In genomic region chr17:61843435-61843834, GRCh38 we compare ENCODE assay signal across 21 cellular contexts. TPM values are rescaled to one million over a fixed set of nuclear protein-coding genes. Genes with fewer than 3 reads are reported as not detected.
DNase-seq lines count a peak whose midpoint lies in the region; ATAC-seq, FAIRE-seq and TF ChIP-seq lines count a peak whose summit lies in the region.
"Had no signal": no experiment of that assay in that cellular context is flagged by ENCODE, and none has a peak within 500 bp of the region (broad histone marks: within the 10 kb centered on the region; RNA-seq: fewer than 3 reads in every experiment).

No MANE protein-coding gene starts in this region.

- H3K36me3 ChIP-seq in K562 (ENCODE audit: control insufficient read depth, insufficient read depth, low read length) (peaks cover 40% of the 10 kb centered on the region; the same call in 2 of the 3 replicates), esophagus squamous epithelium (no peaks in the 10 kb centered on the region)

- no peaks in the 10 kb centered on the region for H3K4me1 ChIP-seq in K562 (replicated peaks in 1 of 2; ENCODE audit: control insufficient read depth in 2 of 2, insufficient read depth in 2 of 2, low read length in 2 of 2)
- no peaks in the 10 kb centered on the region for H3K4me1 ChIP-seq in esophagus squamous epithelium
- H3K4me1 ChIP-seq: A549; BLaER1 treated with 17β-estradiol and CSF1 and Interleukin-3, amounts not matched to agents 10 nM and 100 nM; Caco-2 had no signal

- H3K4me1 Mint-ChIP-seq in effector memory CD8-positive, alpha-beta T cell (ENCODE audit: low read depth in 2 of 2) = no peaks in the 10 kb centered on the region
- H3K4me1 Mint-ChIP-seq: B cell had no signal

- in situ Hi-C loops in K562 (cut with MboI) = loop anchor here (10.0 kb wide), 1 partner anchor 419 kb away; no protein-coding TSS in a partner anchor

- H3K79me2 ChIP-seq in K562 (ENCODE audit: control insufficient read depth, insufficient read depth, low read length) = no peaks in the 10 kb centered on the region

- no peak overlapping the region for H3K4me3 Mint-ChIP-seq in effector memory CD8-positive, alpha-beta T cell
- H3K4me3 Mint-ChIP-seq: B cell; CD4-positive, alpha-beta T cell; CD8-positive, alpha-beta T cell had no signal

- H3K9me3 ChIP-seq in K562 (replicated peaks; ENCODE audit: control insufficient read depth, insufficient read depth, low read depth, low read length) (no peaks in the 10 kb centered on the region), esophagus squamous epithelium (no peaks in the 10 kb centered on the region)
- H3K9me3 ChIP-seq: A549; BLaER1 treated with 17β-estradiol and CSF1 and Interleukin-3, amounts not matched to agents 10 nM and 100 nM; Caco-2 had no signal

- TF ChIP-seq RAD21 in K562 (CRISPR knock-in tag; conservative IDR thresholded peaks at IDR 0.05 in 1 of 2, IDR thresholded peaks at IDR 0.05 in 1 of 2) = no peak

- TF ChIP-seq EP300 in K562 (IDR thresholded peaks at IDR 0.05; ENCODE audit: low read length) = no peak

- CTCF ChIA-PET in K562 (lab: Yijun Ruan, JAX; ENCODE audit: low intra/inter-chr PET ratio) = no interaction called here

- H3K27me3 Mint-ChIP-seq in effector memory CD8-positive, alpha-beta T cell = no peaks in the 10 kb centered on the region
- H3K27me3 Mint-ChIP-seq: B cell; CD4-positive, alpha-beta T cell had no signal

- TF ChIP-seq POLR2A in H54 (IDR thresholded peaks at IDR 0.05; ENCODE audit: low read depth, low read length) (no peak), K562 (conservative IDR thresholded peaks at IDR 0.05) (no peak), esophagus squamous epithelium (IDR thresholded peaks at IDR 0.05) (no peak)

- H3K27me3 ChIP-seq in K562 (ENCODE audit: control insufficient read depth in 2 of 2, insufficient read depth in 2 of 2, low read length in 2 of 2) (no peaks in the 10 kb centered on the region), esophagus squamous epithelium (no peaks in the 10 kb centered on the region)
- H3K27me3 ChIP-seq: BLaER1 treated with 17β-estradiol and CSF1 and Interleukin-3, amounts not matched to agents 10 nM and 100 nM had no signal

- POLR2A ChIA-PET in K562 (lab: Yijun Ruan, JAX) = interaction anchor here (1.0 kb wide), 1 partner anchor 18 kb away, joined by 3 read pairs; no protein-coding TSS in a partner anchor

- H3K9me3 Mint-ChIP-seq in effector memory CD8-positive, alpha-beta T cell = no peaks in the 10 kb centered on the region
- H3K9me3 Mint-ChIP-seq: CD4-positive, alpha-beta T cell; CD8-positive, alpha-beta T cell had no signal

- intact Hi-C loops in K562 (cut with micrococcal nuclease) (no loop called here), esophagus squamous epithelium (cut with DNase I) (no loop called here)

- no peaks in the 10 kb centered on the region for H3K36me3 Mint-ChIP-seq in effector memory CD8-positive, alpha-beta T cell (ENCODE audit: insufficient read depth)
- H3K36me3 Mint-ChIP-seq: CD8-positive, alpha-beta T cell had no signal

- DNase-seq in H54 (ENCODE audit: insufficient read length, low spot score) (no peak), K562 (ENCODE audit: extremely low read depth in 1 of 4, low spot score in 3 of 4) (no peak), esophagus squamous epithelium (lab: John Stamatoyannopoulos, UW) (no peak)
- DNase-seq in effector memory CD8-positive, alpha-beta T cell = no peak
- DNase-seq: AML-193; Caco-2; Calu3; CD4-positive, alpha-beta T cell; CD8-positive, alpha-beta T cell; DMS79 treated with DMSO at 0.1 percent for 48 hours; GF-D8 had no signal

- H3K4me3 ChIP-seq in K562 = no peak overlapping the region
- H3K4me3 ChIP-seq in esophagus squamous epithelium = no peak overlapping the region
- H3K4me3 ChIP-seq: A549; BLaER1 treated with 17β-estradiol and CSF1 and Interleukin-3, amounts not matched to agents 10 nM and 100 nM had no signal

- no peak for ATAC-seq in K562
- ATAC-seq in effector memory CD8-positive, alpha-beta T cell (replicated peaks) = no peak
- ATAC-seq: A549; CD8-positive, alpha-beta T cell had no signal

- H3K27ac ChIP-seq in K562 (ENCODE audit: extremely low read depth, low read depth, low read length) (no peak overlapping the region), esophagus squamous epithelium (no peak overlapping the region)
- H3K27ac ChIP-seq: 22Rv1; A549; BLaER1 treated with 17β-estradiol and CSF1 and Interleukin-3, amounts not matched to agents 10 nM and 100 nM; C4-2B had no signal

- BruUV-seq in K562 (replicated peaks; lab: Mats Ljungman, UMichigan) = no TSS peak

- H3K4me2 ChIP-seq in K562 (ENCODE audit: insufficient read depth, low read length) = no peak overlapping the region
- H3K4me2 ChIP-seq: A549; BLaER1 treated with 17β-estradiol and CSF1 and Interleukin-3, amounts not matched to agents 10 nM and 100 nM had no signal

- no peaks in the 10 kb centered on the region for H3K9me1 ChIP-seq in K562 (ENCODE audit: control insufficient read depth, insufficient read depth, low read length)

- WGBS in K562 (ENCODE audit: insufficient coverage, low coverage, missing lambda C conversion rate) = 76% methylated on average over 1 of the region's 1 CpG
- WGBS in esophagus squamous epithelium, 2 donors = 92 to 100% methylated on average over 1 of the region's 1 CpG

- FAIRE-seq in H54 (lab: Jason Lieb, UNC) = peak; percentile 57
- no peak for FAIRE-seq in K562 (lab: Jason Lieb, UNC)
- FAIRE-seq: A549, D721Med, G401.6, GM12892, GM18507 had no signal

- H2AFZ ChIP-seq in K562 (ENCODE audit: low read depth, low read length) = no peak overlapping the region

- H3K9ac ChIP-seq in K562 (ENCODE audit: insufficient read depth in 1 of 2, low read depth in 2 of 2, low read length in 2 of 2) = no peak overlapping the region
- H3K9ac ChIP-seq: BLaER1 treated with 17β-estradiol and CSF1 and Interleukin-3, amounts not matched to agents 10 nM and 100 nM had no signal

- peak overlapping the region in 1 of 2 donors; percentile 2 for H3K27ac Mint-ChIP-seq in effector memory CD8-positive, alpha-beta T cell
- H3K27ac Mint-ChIP-seq: B cell; CD4-positive, alpha-beta T cell; CD8-positive, alpha-beta T cell had no signal

- TF ChIP-seq CTCF in K562 (IDR thresholded peaks at IDR 0.05 in 2 of 3, conservative IDR thresholded peaks at IDR 0.05 in 1 of 3; ENCODE audit: insufficient read depth in 2 of 3, low read depth in 1 of 3, low read length in 3 of 3) = no peak
- TF ChIP-seq CTCF in subcutaneous adipose tissue (IDR thresholded peaks at IDR 0.05; ENCODE audit: low read depth) = peak; percentile 51
- TF ChIP-seq CTCF in esophagus squamous epithelium (IDR thresholded peaks at IDR 0.05) = no peak

- H4K20me1 ChIP-seq in K562 (replicated peaks; ENCODE audit: control insufficient read depth, insufficient read depth, low read length) = no peaks in the 10 kb centered on the region

TF ChIP-seq in K562, 482 proteins besides CTCF, POLR2A, EP300 and RAD21 (continues in another document):
- TF ChIP-seq ZBTB11 (CRISPR knock-in tag; IDR thresholded peaks at IDR 0.05) (peak in 1 of 3 experiments; percentile 95; a peak in 2 of 6 replicates), NR3C1 (CRISPR knock-in tag; IDR thresholded peaks at IDR 0.05) (no peak), SNRNP70 (optimal IDR thresholded peaks at IDR 0.05; ENCODE audit: low read depth, low read length) (no peak)

RNA-seq across cellular contexts. Expression of gene BRIP1, which starts 19.9 kb away (rescaled TPM):
- 43.6 and 131 TPM in 2 replicates for total RNA-seq in K562 (2011; cell fraction: chromatin; rRNA removed; ENCODE audit: low replicate concordance)
- total RNA-seq in K562 (2011; cell fraction: nucleolus; rRNA removed) = 15.2 and 23.4 TPM in 2 replicates
- total RNA-seq in K562 (2011; cell fraction: nucleoplasm; rRNA removed) = 46.1 and 76.3 TPM in 2 replicates
- total RNA-seq in K562 (2014; rRNA removed) (10.3 and 11.0 TPM in 2 replicates), K562 (2014; rRNA removed; fragmentation: Illumina TruSeq; extraction: Trizol) (16.8 and 18.6 TPM in 2 replicates), K562 (2015; rRNA removed; fragmentation: Illumina TruSeq; extraction: Trizol) (14.9 and 17.5 TPM in 2 replicates), K562 (2021) (9.7 and 11.7 TPM in 2 replicates), subcutaneous adipose tissue (1 to 10 TPM in 2 of 4 donors, under 1 TPM in 2; 0.33 to 1.1 (median 0.98) TPM), esophagus squamous epithelium (1 to 10 TPM; 1.6 to 7.0 (median 3.2) TPM)
- polyA plus RNA-seq in K562 (2011; rRNA removed) (14.4 and 17.4 TPM in 2 replicates), K562 (2014; fragmentation: Illumina TruSeq; extraction: Trizol) (10.1 and 10.3 TPM in 2 replicates), K562 (2014; fragmentation: Nextera tagmentation; extraction: Ambion mirVana) (1 to 10 TPM; 2.4 to 3.6 TPM), K562 (2014; rRNA removed) (9.1 and 11.2 TPM in 2 replicates)
- polyA plus RNA-seq in K562 (2011; cell fraction: cytosol; rRNA removed) = 1.9 and 5.6 TPM in 2 replicates
- 11.9 and 18.2 TPM in 2 replicates for polyA plus RNA-seq in K562 (2011; cell fraction: nucleus; rRNA removed)
- 5.3 and 6.3 TPM in 2 replicates for polyA plus RNA-seq in K562 (2012)
- polyA minus RNA-seq in K562 (2011; rRNA and poly(A)+ RNA removed) = 55.1 and 57.7 TPM in 2 replicates
- 7.3 and 9.8 TPM in 2 replicates for polyA minus RNA-seq in K562 (2011; cell fraction: cytosol; rRNA and poly(A)+ RNA removed)
- polyA minus RNA-seq in K562 (2011; cell fraction: nucleus; rRNA and poly(A)+ RNA removed) = 28.5 and 46.5 TPM in 2 replicates
